Comparison of ENCODE assay signal across 22 cellular contexts in genomic region chr20:5489596-5489995, GRCh38.
"Had no signal": no experiment of that assay in that cellular context is flagged by ENCODE, and none has a peak within 500 bp of the region (broad histone marks: within the 10 kb centered on the region; RNA-seq: fewer than 3 reads in every experiment).

No MANE protein-coding gene starts in this region.

- ATAC-seq: activated CD4-positive, CD25-positive, alpha-beta regulatory T cell treated with anti-CD3 and anti-CD28 coated beads, Interleukin-2, amount 50 U/mL, for 24 hours; activated CD8-positive, alpha-beta T cell treated with anti-CD3 and anti-CD28 coated beads, Interleukin-2, amount 10 ng/mL, durations not matched to agents 7 days and 5 days; PC-3; T-helper 17 cell had no signal

- H3K4me3 Mint-ChIP-seq: activated CD8-positive, alpha-beta T cell treated with anti-CD3 and anti-CD28 coated beads, Interleukin-2, amount 10 ng/mL, durations not matched to agents 7 days and 5 days; activated naive CD4-positive, alpha-beta T cell treated with anti-CD3 and anti-CD28 coated beads for 36 hours; activated naive CD8-positive, alpha-beta T cell; brain; IgD-negative memory B cell; T-helper 17 cell had no signal

- H3K27ac Mint-ChIP-seq: activated CD8-positive, alpha-beta T cell treated with anti-CD3 and anti-CD28 coated beads, Interleukin-2, amount 10 ng/mL, durations not matched to agents 7 days and 5 days; activated naive CD4-positive, alpha-beta T cell treated with anti-CD3 and anti-CD28 coated beads for 36 hours; activated naive CD8-positive, alpha-beta T cell; brain; IgD-negative memory B cell; T-helper 17 cell had no signal

- H3K4me1 Mint-ChIP-seq: brain, IgD-negative memory B cell had no signal

- H3K9me3 Mint-ChIP-seq: activated naive CD4-positive, alpha-beta T cell treated with anti-CD3 and anti-CD28 coated beads for 36 hours; IgD-negative memory B cell had no signal

- H3K36me3 Mint-ChIP-seq: activated naive CD8-positive, alpha-beta T cell; brain; IgD-negative memory B cell had no signal

- DNase-seq: activated CD4-positive, alpha-beta T cell treated with anti-CD3 and anti-CD28 coated beads for 4 hours; activated CD4-positive, alpha-beta T cell treated with anti-CD3 and anti-CD28 coated beads, Interleukin-2, amount 50 U/mL, for 4 hours; activated CD8-positive, alpha-beta memory T cell treated with anti-CD3 and anti-CD28 coated beads, Interleukin-2, amount 50 U/mL, for 48 hours; activated CD8-positive, alpha-beta T cell treated with anti-CD3 and anti-CD28 coated beads, Interleukin-2, amount 10 ng/mL, durations not matched to agents 7 days and 5 days; activated gamma-delta T cell; activated naive CD4-positive, alpha-beta T cell treated with anti-CD3 and anti-CD28 coated beads for 36 hours; activated T-cell treated with anti-CD3 and anti-CD28 coated beads, Interleukin-2, amount 50 U/mL, for 1 hour; amygdala; Kasumi-1; NCI-H1105; NCI-H1436; NCI-H187; NCI-H2081; NCI-H524; PC-3; SHP77 treated with DMSO at 0.1 percent for 48 hours; T-helper 17 cell; T-helper 9 cell had no signal
